Comparison of ENCODE assay signal across 15 cellular contexts in genomic region chr22:26737262-26737661, GRCh38.
DNase-seq lines count a peak whose midpoint lies in the region; ATAC-seq and TF ChIP-seq lines count a peak whose summit lies in the region.
"Had no signal": no experiment of that assay in that cellular context is flagged by ENCODE, and none has a peak within 500 bp of the region (broad histone marks: within the 10 kb centered on the region; RNA-seq: fewer than 3 reads in every experiment).

No MANE protein-coding gene starts in this region.

- peak; percentile 49 for DNase-seq in EH (ENCODE audit: low read depth)
- no peak for DNase-seq in T-helper 17 cell
- no peak for DNase-seq in neural crest cell (ENCODE audit: low read depth, low spot score)
- no peak for DNase-seq in activated T-cell treated with anti-CD3 and anti-CD28 coated beads, Interleukin-2, amount 50 U/mL, for 24 hours
- no peak for DNase-seq in SW480 (ENCODE audit: low spot score)
- DNase-seq: AML-193; Caco-2; CD8-positive, alpha-beta memory T cell; DMS53; KG1 had no signal

- H3K27ac Mint-ChIP-seq in T-helper 17 cell (peak overlapping the region; percentile 0), neural crest cell (ENCODE audit: unreplicated experiment) (peak overlapping the region; percentile 73)
- no peak overlapping the region for H3K27ac Mint-ChIP-seq in activated T-cell treated with anti-CD3 and anti-CD28 coated beads, Interleukin-2, amount 50 U/mL, for 24 hours

- no peaks in the 10 kb centered on the region for H3K27me3 Mint-ChIP-seq in T-helper 17 cell
- no peaks in the 10 kb centered on the region for H3K27me3 Mint-ChIP-seq in neural crest cell (ENCODE audit: low read depth)
- H3K27me3 Mint-ChIP-seq in activated T-cell treated with anti-CD3 and anti-CD28 coated beads, Interleukin-2, amount 50 U/mL, for 24 hours, result no peaks in the 10 kb centered on the region
- H3K27me3 Mint-ChIP-seq: IgD-negative memory B cell had no signal

- H3K4me3 Mint-ChIP-seq in T-helper 17 cell, result no peak overlapping the region
- H3K4me3 Mint-ChIP-seq in neural crest cell, result no peak overlapping the region
- no peak overlapping the region for H3K4me3 Mint-ChIP-seq in activated T-cell treated with anti-CD3 and anti-CD28 coated beads, Interleukin-2, amount 50 U/mL, for 24 hours
- H3K4me3 Mint-ChIP-seq: CD8-positive, alpha-beta memory T cell; IgD-negative memory B cell had no signal

- peaks cover 9% of the 10 kb centered on the region for H3K9me3 Mint-ChIP-seq in neural crest cell
- no peaks in the 10 kb centered on the region for H3K9me3 Mint-ChIP-seq in activated T-cell treated with anti-CD3 and anti-CD28 coated beads, Interleukin-2, amount 50 U/mL, for 24 hours
- H3K9me3 Mint-ChIP-seq: IgD-negative memory B cell had no signal

- ATAC-seq in T-helper 17 cell (no peak), GM21423 (IDR thresholded peaks at IDR 0.05; ENCODE audit: unreplicated experiment) (no peak), HG02678 (IDR thresholded peaks at IDR 0.05; ENCODE audit: unreplicated experiment) (no peak)
- ATAC-seq: HCT116 had no signal

- H3K9me3 ChIP-seq in T-helper 17 cell (ENCODE audit: control insufficient read depth, low read length, poor library complexity, severe bottlenecking), result no peaks in the 10 kb centered on the region
- H3K9me3 ChIP-seq: BLaER1, Caco-2 had no signal

- peaks cover 21% of the 10 kb centered on the region for H3K36me3 Mint-ChIP-seq in T-helper 17 cell (ENCODE audit: low read depth)
- peaks cover 13% of the 10 kb centered on the region for H3K36me3 Mint-ChIP-seq in neural crest cell (ENCODE audit: low read depth)
- H3K36me3 Mint-ChIP-seq in activated T-cell treated with anti-CD3 and anti-CD28 coated beads, Interleukin-2, amount 50 U/mL, for 24 hours (ENCODE audit: low read depth), result peaks cover 64% of the 10 kb centered on the region

- TF ChIP-seq CTCF in neural crest cell (conservative IDR thresholded peaks at IDR 0.05), result no peak

- H3K4me1 Mint-ChIP-seq in T-helper 17 cell (peaks cover 21% of the 10 kb centered on the region), neural crest cell (peaks cover 20% of the 10 kb centered on the region)
- H3K4me1 Mint-ChIP-seq in activated T-cell treated with anti-CD3 and anti-CD28 coated beads, Interleukin-2, amount 50 U/mL, for 24 hours (ENCODE audit: low read depth), result no peaks in the 10 kb centered on the region
